25 cellular contexts compared by ENCODE assay signal in genomic region chr18:73006331-73006730, GRCh38.
DNase-seq lines count a peak whose midpoint lies in the region; ATAC-seq, FAIRE-seq and TF ChIP-seq lines count a peak whose summit lies in the region.
"Had no signal": no experiment of that assay in that cellular context is flagged by ENCODE, and none has a peak within 500 bp of the region (broad histone marks: within the 10 kb centered on the region; RNA-seq: fewer than 3 reads in every experiment).

No MANE protein-coding gene starts in this region.

- H3K27me3 ChIP-seq in astrocyte (ENCODE audit: insufficient read depth, low read length) (no peaks in the 10 kb centered on the region), trophoblast cell (ENCODE audit: insufficient read depth, low read length) (no peaks in the 10 kb centered on the region)

- no peak for TF ChIP-seq CTCF in astrocyte (IDR thresholded peaks at IDR 0.05; ENCODE audit: insufficient read depth, low read depth, low read length)
- no peak for TF ChIP-seq CTCF in epithelial cell of proximal tubule (conservative IDR thresholded peaks at IDR 0.05; ENCODE audit: low read depth, low read length)
- TF ChIP-seq CTCF in omental fat pad (IDR thresholded peaks at IDR 0.05): no peak

- H3K23ac ChIP-seq in trophoblast cell (ENCODE audit: low read length): no peak overlapping the region

- no peaks in the 10 kb centered on the region for H3K36me3 Mint-ChIP-seq in astrocyte (ENCODE audit: low read depth, unreplicated experiment)
- H3K36me3 Mint-ChIP-seq: CD8-positive, alpha-beta T cell had no signal

- H2BK120ac ChIP-seq in trophoblast cell (ENCODE audit: insufficient read depth, low read length, poor library complexity): no peak overlapping the region

- H3K4me3 ChIP-seq in astrocyte (ENCODE audit: insufficient read depth, low read depth, low read length) (no peak overlapping the region), epithelial cell of proximal tubule (ENCODE audit: low read depth, low read length) (no peak overlapping the region), trophoblast cell (ENCODE audit: low read depth, low read length) (no peak overlapping the region)
- H3K4me3 ChIP-seq: GM23338, SK-N-MC had no signal

- no peak overlapping the region for H2AK5ac ChIP-seq in trophoblast cell (ENCODE audit: low read length)

- H3K79me2 ChIP-seq in astrocyte (ENCODE audit: insufficient read depth, low read length): no peaks in the 10 kb centered on the region
- H3K79me2 ChIP-seq in trophoblast cell (ENCODE audit: control insufficient read depth, insufficient read depth, low read length, poor library complexity): no peaks in the 10 kb centered on the region

- H2AFZ ChIP-seq in astrocyte (ENCODE audit: low read depth, low read length) (no peak overlapping the region), trophoblast cell (ENCODE audit: insufficient read depth, low read length, poor library complexity) (no peak overlapping the region)
- H2AFZ ChIP-seq: GM23338 had no signal

- H4K12ac ChIP-seq in trophoblast cell (ENCODE audit: low read depth, low read length): no peak overlapping the region

- no peak overlapping the region for H3K4me3 Mint-ChIP-seq in astrocyte (ENCODE audit: unreplicated experiment)
- H3K4me3 Mint-ChIP-seq: CD8-positive, alpha-beta T cell; GM23338; H9 had no signal

- H3K18ac ChIP-seq in trophoblast cell (ENCODE audit: low read length): no peak overlapping the region

- no peak overlapping the region for H3K9ac ChIP-seq in astrocyte (ENCODE audit: low read length)
- no peak overlapping the region for H3K9ac ChIP-seq in trophoblast cell (ENCODE audit: low read length)

- no peak overlapping the region for H3K4ac ChIP-seq in trophoblast cell (ENCODE audit: low read depth, low read length)

- H4K91ac ChIP-seq in trophoblast cell (ENCODE audit: low read depth, low read length): no peak overlapping the region

- H3K27ac Mint-ChIP-seq in astrocyte (ENCODE audit: unreplicated experiment): no peak overlapping the region
- H3K27ac Mint-ChIP-seq: CD8-positive, alpha-beta T cell; GM23338; H9 had no signal

- no peaks in the 10 kb centered on the region for H4K20me1 ChIP-seq in astrocyte (ENCODE audit: insufficient read depth, low read length)

- H3K27ac ChIP-seq in astrocyte (ENCODE audit: low read depth, low read length): no peak overlapping the region
- no peak overlapping the region for H3K27ac ChIP-seq in trophoblast cell (ENCODE audit: low read depth, low read length)
- H3K27ac ChIP-seq: SK-N-MC had no signal

- no peak overlapping the region for H2BK5ac ChIP-seq in trophoblast cell (ENCODE audit: low read depth, low read length, poor library complexity)

- H2BK12ac ChIP-seq in trophoblast cell (ENCODE audit: low read length): no peak overlapping the region

- no peak overlapping the region for H4K8ac ChIP-seq in trophoblast cell (ENCODE audit: low read depth, low read length)

- no peaks in the 10 kb centered on the region for H3K27me3 Mint-ChIP-seq in astrocyte (ENCODE audit: low read depth, unreplicated experiment)

- no peaks in the 10 kb centered on the region for H3K4me1 ChIP-seq in astrocyte (ENCODE audit: insufficient read depth, low read length)
- no peaks in the 10 kb centered on the region for H3K4me1 ChIP-seq in trophoblast cell (ENCODE audit: control insufficient read depth in 1 of 2, insufficient read depth in 2 of 2, low read length in 2 of 2)
- H3K4me1 ChIP-seq: Caco-2 had no signal

- DNase-seq in NCI-H226: peak; percentile 56
- peak; percentile 12 for DNase-seq in astrocyte (ENCODE audit: low read depth)
- peak; percentile 49 for DNase-seq in epithelial cell of proximal tubule (ENCODE audit: low read depth)
- no peak for DNase-seq in omental fat pad (ENCODE audit: low spot score)
- no peak for DNase-seq in trophoblast cell
- DNase-seq in cerebellum (ENCODE audit: low spot score): no peak
- DNase-seq: C1 segment of cervical spinal cord; Caco-2; CD8-positive, alpha-beta T cell; H9; KG1; NCI-H1048; NCI-H1436; NCI-H187; NCI-H2081 treated with DMSO at 0.1 percent for 48 hours; NCI-H2171 treated with DMSO at 0.1 percent for 48 hours; NCI-H524 treated with DMSO at 0.1 percent for 48 hours; NCI-H82; NK-92 treated with Interleukin-12 subunit alpha and Interleukin-12 subunit beta, amount 100 ng/mL, for 24 hours; RPMI8226; SHP77 treated with DMSO at 0.1 percent for 48 hours; SW 1271 had no signal

- ATAC-seq in omental fat pad (ENCODE audit: low FRiP score) (peak; percentile 70), HG03025 (IDR thresholded peaks at IDR 0.05; ENCODE audit: low FRiP score, unreplicated experiment) (no peak)
- ATAC-seq: CD8-positive, alpha-beta T cell; GM23338 had no signal

- no peak overlapping the region for H3K4me2 ChIP-seq in astrocyte (ENCODE audit: low read length)
- no peak overlapping the region for H3K4me2 ChIP-seq in trophoblast cell (ENCODE audit: low read length)
- H3K4me2 ChIP-seq: GM23338 had no signal

- no peaks in the 10 kb centered on the region for H3K9me3 Mint-ChIP-seq in astrocyte (ENCODE audit: unreplicated experiment)
- H3K9me3 Mint-ChIP-seq: CD8-positive, alpha-beta T cell; GM23338; H9 had no signal

- H3K79me1 ChIP-seq in trophoblast cell (ENCODE audit: low read length): no peaks in the 10 kb centered on the region

- no peak overlapping the region for H3K14ac ChIP-seq in trophoblast cell (ENCODE audit: low read length)

- H3K36me3 ChIP-seq in astrocyte (ENCODE audit: insufficient read depth, low read length) (no peaks in the 10 kb centered on the region), trophoblast cell (ENCODE audit: control insufficient read depth in 1 of 2, insufficient read depth in 2 of 2, low read length in 2 of 2) (no peaks in the 10 kb centered on the region)

- FAIRE-seq in astrocyte (lab: Jason Lieb, UNC): no peak

- peaks cover 2% of the 10 kb centered on the region for H3K4me1 Mint-ChIP-seq in astrocyte (ENCODE audit: low read depth, unreplicated experiment)
- H3K4me1 Mint-ChIP-seq: GM23338, H9 had no signal

- WGBS in trophoblast cell (ENCODE audit: extremely low coverage, insufficient coverage, insufficient read length): no CpG with 5 or more reads among the region's 3 CpGs

- H3K9me3 ChIP-seq in astrocyte (ENCODE audit: insufficient read depth, low read depth, low read length) (no peaks in the 10 kb centered on the region), trophoblast cell (ENCODE audit: insufficient read depth, low read depth, low read length) (no peaks in the 10 kb centered on the region)
- H3K9me3 ChIP-seq: Caco-2 had no signal

Comparison
In these comparisons a context has a peak if more than half of its experiments do, and no peak if none do; other contexts are left out.
1. DNase-seq: peak in NCI-H226 (single experiment), astrocyte (single experiment) and epithelial cell of proximal tubule (single experiment); none in omental fat pad (single experiment), trophoblast cell (0 of 2) and cerebellum (single experiment).